9 cellular contexts compared by ENCODE assay signal in genomic region chr1:52296345-52296744, GRCh38.
DNase-seq lines count a peak whose midpoint lies in the region; ATAC-seq and TF ChIP-seq lines count a peak whose summit lies in the region.
"Had no signal": no experiment of that assay in that cellular context is flagged by ENCODE, and none has a peak within 500 bp of the region (broad histone marks: within the 10 kb centered on the region; RNA-seq: fewer than 3 reads in every experiment).

No MANE protein-coding gene starts in this region.

- intact Hi-C loops in OCI-LY7 (cut with micrococcal nuclease; ENCODE audit: unreplicated experiment): loop anchor here (2.0 to 5.0 kb wide), 2 partner anchors 154 to 170 kb away; partner anchors contain the start of gene ZFYVE9

- H3K4me1 Mint-ChIP-seq in memory B cell: no peaks in the 10 kb centered on the region

- H3K9me3 Mint-ChIP-seq in memory B cell: no peaks in the 10 kb centered on the region

- H3K27me3 Mint-ChIP-seq in memory B cell: no peaks in the 10 kb centered on the region

- no peak overlapping the region for H3K4me2 ChIP-seq in OCI-LY7 (ENCODE audit: low read length)
- H3K4me2 ChIP-seq: BLaER1 treated with 17β-estradiol and CSF1 and Interleukin-3, amounts not matched to agents 10 nM and 100 nM had no signal

- peak; percentile 56 for ATAC-seq in memory B cell (ENCODE audit: low read depth)

- H3K4me3 Mint-ChIP-seq in memory B cell: no peak overlapping the region

- H3K9me2 ChIP-seq in OCI-LY7 (ENCODE audit: insufficient read depth, low read length): no peaks in the 10 kb centered on the region

- no peak overlapping the region for H3K27ac Mint-ChIP-seq in memory B cell

- no peaks in the 10 kb centered on the region for H3K36me3 Mint-ChIP-seq in memory B cell

- no peaks in the 10 kb centered on the region for H4K20me1 ChIP-seq in OCI-LY7 (ENCODE audit: insufficient read depth, low read length)

- H3K79me2 ChIP-seq in OCI-LY7 (ENCODE audit: insufficient read depth, low read depth, low read length): no peaks in the 10 kb centered on the region

- CTCF ChIA-PET in OCI-LY7 (lab: Charles Lee; ENCODE audit: unreplicated experiment): no interaction called here

- no peaks in the 10 kb centered on the region for H3K4me1 ChIP-seq in OCI-LY7 (ENCODE audit: insufficient read depth, low read length, poor library complexity, severe bottlenecking)

- no peaks in the 10 kb centered on the region for H3K9me3 ChIP-seq in OCI-LY7 (ENCODE audit: low read length)

- TF ChIP-seq CTCF in OCI-LY7 (conservative IDR thresholded peaks at IDR 0.05; ENCODE audit: low read length): peak; percentile 87

- H3K27ac ChIP-seq in OCI-LY7 (ENCODE audit: low read depth, low read length, poor library complexity, severe bottlenecking): no peak overlapping the region
- H3K27ac ChIP-seq: BLaER1 treated with 17β-estradiol and CSF1 and Interleukin-3, amounts not matched to agents 10 nM and 100 nM had no signal

- DNase-seq in NCI-H2171 treated with DMSO at 0.1 percent for 48 hours (lab: John Stamatoyannopoulos, UW): peak; percentile 55
- no peak for DNase-seq in NCI-H2171 (lab: John Stamatoyannopoulos, UW)
- peak; percentile 46 for DNase-seq in HuH-7.5 (ENCODE audit: low spot score)
- DNase-seq in OCI-LY7 (ENCODE audit: low spot score): peak; percentile 41
- DNase-seq in dermis blood vessel endothelial cell: peak; percentile 82
- DNase-seq in memory B cell (ENCODE audit: low spot score in 2 of 2): peak in 1 of 2 donors; percentile 16
- no peak for DNase-seq in OCI-M2 (lab: John Stamatoyannopoulos, UW; ENCODE audit: unreplicated experiment)
- no peak for DNase-seq in activated CD8-positive, alpha-beta memory T cell treated with anti-CD3 and anti-CD28 coated beads, Interleukin-2, amount 50 U/mL, for 48 hours

- POLR2A ChIA-PET in OCI-LY7 (lab: Charles Lee): interaction anchor here (0.5 to 0.7 kb wide), 5 partner anchors 24 to 653 kb away, joined by 3 to 8 read pairs (median 5); no protein-coding TSS in a partner anchor

- no peak overlapping the region for H3K4me3 ChIP-seq in OCI-LY7 (ENCODE audit: low read depth, low read length, poor library complexity, severe bottlenecking)
- H3K4me3 ChIP-seq: BLaER1 treated with 17β-estradiol and CSF1 and Interleukin-3, amounts not matched to agents 10 nM and 100 nM had no signal

- no peaks in the 10 kb centered on the region for H3K36me3 ChIP-seq in OCI-LY7 (ENCODE audit: insufficient read depth, low read length)

- no peak overlapping the region for H2AFZ ChIP-seq in OCI-LY7 (ENCODE audit: low read length)

- no TSS peak for BruUV-seq in OCI-LY7 (replicated peaks; lab: Mats Ljungman, UMichigan)

Comparison
In these comparisons a context has a peak if more than half of its experiments do, and no peak if none do; other contexts are left out.
1. DNase-seq: peak in NCI-H2171 treated with DMSO at 0.1 percent for 48 hours (single experiment), HuH-7.5 (single experiment), OCI-LY7 (single experiment) and dermis blood vessel endothelial cell (single experiment); none in NCI-H2171 (single experiment), OCI-M2 (single experiment) and activated CD8-positive, alpha-beta memory T cell treated with anti-CD3 and anti-CD28 coated beads, Interleukin-2, amount 50 U/mL, for 48 hours (single experiment).